Comparison of ENCODE assay signal across 11 cellular contexts in genomic region chr9:94135222-94135621, GRCh38. TPM values are rescaled to one million over a fixed set of nuclear protein-coding genes. Genes with fewer than 3 reads are reported as not detected.
A peak's percentile ranks its signal among the peaks of the same experiment; 100 is the strongest.
DNase-seq lines count a peak whose midpoint lies in the region; ATAC-seq and TF ChIP-seq lines count a peak whose summit lies in the region.
"Had no signal": no experiment of that assay in that cellular context is flagged by ENCODE, and none has a peak within 500 bp of the region (broad histone marks: within the 10 kb centered on the region; RNA-seq: fewer than 3 reads in every experiment).

No MANE protein-coding gene starts in this region.

- H3K79me2 ChIP-seq in mammary epithelial cell (ENCODE audit: insufficient read depth, low read length) = no peaks in the 10 kb centered on the region
- H3K79me2 ChIP-seq in hepatocyte = no peaks in the 10 kb centered on the region

- H3K36me3 ChIP-seq in mammary epithelial cell (ENCODE audit: insufficient read depth, low read length) (no peaks in the 10 kb centered on the region), hepatocyte (replicated peaks; ENCODE audit: insufficient read depth, low read depth) (no peaks in the 10 kb centered on the region), skeletal muscle satellite cell (ENCODE audit: insufficient read depth, low read length) (no peaks in the 10 kb centered on the region)

- H3K9me2 ChIP-seq in hepatocyte (replicated peaks; ENCODE audit: insufficient read depth) = no peaks in the 10 kb centered on the region

- no peak for TF ChIP-seq CTCF in mammary epithelial cell (conservative IDR thresholded peaks at IDR 0.05 in 1 of 2, IDR thresholded peaks at IDR 0.05 in 1 of 2; ENCODE audit: extremely low read depth in 1 of 2, insufficient read depth in 1 of 2, low read depth in 1 of 2, low read length in 2 of 2)
- TF ChIP-seq CTCF in hepatocyte (IDR thresholded peaks at IDR 0.05; ENCODE audit: poor library complexity) = no peak

- H3K4me1 ChIP-seq in mammary epithelial cell (ENCODE audit: insufficient read depth, low read length) (peaks cover 39% of the 10 kb centered on the region), hepatocyte (ENCODE audit: insufficient read depth) (peaks cover 2% of the 10 kb centered on the region), skeletal muscle satellite cell (ENCODE audit: control insufficient read depth, insufficient read depth, low read length) (peaks cover 63% of the 10 kb centered on the region)

- H4K20me1 ChIP-seq in mammary epithelial cell (ENCODE audit: insufficient read depth, low read length) = no peaks in the 10 kb centered on the region
- no peaks in the 10 kb centered on the region for H4K20me1 ChIP-seq in hepatocyte (ENCODE audit: insufficient read depth, poor library complexity, severe bottlenecking)

- in situ Hi-C loops in mammary epithelial cell (cut with MboI; ENCODE audit: low sequenced_read_pairs in 2 of 2) = no loop called here

- H3K9me3 ChIP-seq in mammary epithelial cell (replicated peaks; ENCODE audit: insufficient read depth, low read length) (no peaks in the 10 kb centered on the region), hepatocyte (ENCODE audit: low read depth) (no peaks in the 10 kb centered on the region), skeletal muscle satellite cell (replicated peaks; ENCODE audit: low read length) (no peaks in the 10 kb centered on the region)

- BruUV-seq in mammary epithelial cell (replicated peaks; lab: Mats Ljungman, UMichigan) = no TSS peak

- H3K27me3 ChIP-seq in mammary epithelial cell (ENCODE audit: insufficient read depth, low read length) = no peaks in the 10 kb centered on the region
- no peaks in the 10 kb centered on the region for H3K27me3 ChIP-seq in hepatocyte
- H3K27me3 ChIP-seq in skeletal muscle satellite cell (ENCODE audit: control insufficient read depth, insufficient read depth, low read length) = no peaks in the 10 kb centered on the region

- H3K4me2 ChIP-seq in mammary epithelial cell (ENCODE audit: insufficient read depth, low read depth, low read length) = peak overlapping the region; percentile 65
- H3K4me2 ChIP-seq in hepatocyte = peak overlapping the region; percentile 1
- H3K4me2 ChIP-seq in skeletal muscle satellite cell (ENCODE audit: low read length) = peak overlapping the region; percentile 70

- intact Hi-C loops in mammary epithelial cell (cut with micrococcal nuclease) = no loop called here

- dilution Hi-C loops in mammary epithelial cell (cut with HindIII; ENCODE audit: low sequenced_read_pairs) = no loop called here

- CTCF ChIA-PET in mammary epithelial cell (lab: Charles Lee; ENCODE audit: low non-redundant PET) = no interaction called here

- WGBS in mammary epithelial cell (ENCODE audit: low coverage, missing lambda C conversion rate) = 6% methylated on average over 3 of the region's 3 CpGs
- 67% methylated on average over 3 of the region's 3 CpGs for WGBS in hepatocyte (ENCODE audit: low lambda C conversion rate, missing lambda C conversion rate)

- H3K9ac ChIP-seq in mammary epithelial cell (ENCODE audit: insufficient read depth, low read length) = no peak overlapping the region
- peak overlapping the region; percentile 72 for H3K9ac ChIP-seq in skeletal muscle satellite cell (ENCODE audit: low read depth, low read length)

- peak overlapping the region in 1 of 3 experiments; percentile 3 for H3K4me3 ChIP-seq in mammary epithelial cell (replicated peaks in 1 of 3; ENCODE audit: insufficient read depth in 1 of 3, low read depth in 2 of 3, low read length in 3 of 3)
- no peak overlapping the region for H3K4me3 ChIP-seq in hepatocyte
- H3K4me3 ChIP-seq in skeletal muscle satellite cell (ENCODE audit: low read length) = peak overlapping the region; percentile 39

- peak; percentile 68 for DNase-seq in GM04503 (ENCODE audit: low read depth)
- DNase-seq in mammary epithelial cell = peak; percentile 71
- DNase-seq in hepatocyte (ENCODE audit: low spot score) = peak; percentile 41
- no peak for DNase-seq in NCI-H446 (lab: John Stamatoyannopoulos, UW)
- no peak for DNase-seq in DMS79 (lab: John Stamatoyannopoulos, UW)
- DNase-seq: activated CD4-positive, CD25-positive, alpha-beta regulatory T cell treated with anti-CD3 and anti-CD28 coated beads, Interleukin-2, amount 50 U/mL, for 72 hours; activated naive CD4-positive, alpha-beta T cell treated with anti-CD3 and anti-CD28 coated beads for 36 hours; NCI-H1694 treated with DMSO at 0.1 percent for 48 hours had no signal

- ATAC-seq in GM18909 (IDR thresholded peaks at IDR 0.05; ENCODE audit: poor library complexity, unreplicated experiment) = no peak
- no peak for ATAC-seq in GM18519 (IDR thresholded peaks at IDR 0.05; ENCODE audit: low FRiP score, unreplicated experiment)

- H3K27ac ChIP-seq in mammary epithelial cell (ENCODE audit: insufficient read depth, low read depth, low read length) (peak overlapping the region; percentile 55), hepatocyte (peak overlapping the region; percentile 63)

- H2AFZ ChIP-seq in mammary epithelial cell (ENCODE audit: low read depth, low read length) (peak overlapping the region; percentile 63), hepatocyte (no peak overlapping the region)

RNA-seq across cellular contexts. Expression of gene PTPDC1, which starts 51.0 kb away (rescaled TPM):
- 10 to 100 TPM in 1 of 2 donors, 1 to 10 TPM in 1; 7.5 to 12.8 TPM for total RNA-seq in mammary epithelial cell
- polyA plus RNA-seq in mammary epithelial cell = 4.1 TPM
- polyA minus RNA-seq in mammary epithelial cell = 9.8 TPM
- 7.2 and 7.5 TPM in 2 replicates for total RNA-seq in hepatocyte
- polyA plus RNA-seq in hepatocyte = 2.4 and 5.3 TPM in 2 replicates
- 11.7 and 13.3 TPM in 2 replicates for total RNA-seq in skeletal muscle satellite cell (2012; rRNA removed)

Comparison
In these comparisons a context has a peak if more than half of its experiments do, and no peak if none do; other contexts are left out.
1. DNase-seq: peak in GM04503 (single experiment), mammary epithelial cell (single experiment) and hepatocyte (single experiment); none in NCI-H446 (0 of 2) and DMS79 (single experiment).
2. H3K4me2 ChIP-seq: peak in every context shown above with its lines; median percentile 70 in skeletal muscle satellite cell; 65 in mammary epithelial cell; 1 in hepatocyte.